ENCODE assay signal across 8 cellular contexts in genomic region chr10:5584895-5585516, GRCh38.
DNase-seq lines count a peak whose midpoint lies in the region; ATAC-seq, FAIRE-seq and TF ChIP-seq lines count a peak whose summit lies in the region.

No MANE protein-coding gene starts in this region.

- peaks cover 23% of the 10 kb centered on the region for H3K4me1 Mint-ChIP-seq in astrocyte (ENCODE audit: low read depth, unreplicated experiment)

- H3K36me3 Mint-ChIP-seq in astrocyte (ENCODE audit: low read depth, unreplicated experiment) = no peaks in the 10 kb centered on the region

- peaks cover 5% of the 10 kb centered on the region for H3K9me3 ChIP-seq in astrocyte (ENCODE audit: insufficient read depth, low read depth, low read length)
- H3K9me3 ChIP-seq in uterus = no peaks in the 10 kb centered on the region

- H3K4me1 ChIP-seq in astrocyte (ENCODE audit: insufficient read depth, low read length) (peaks cover 39% of the 10 kb centered on the region), uterus (no peaks in the 10 kb centered on the region)

- peak; percentile 88 for FAIRE-seq in astrocyte (lab: Jason Lieb, UNC)

- H3K4me3 Mint-ChIP-seq in astrocyte (ENCODE audit: unreplicated experiment) = peak overlapping the region; percentile 8

- H3K9me3 Mint-ChIP-seq in astrocyte (ENCODE audit: unreplicated experiment) = peaks cover 3% of the 10 kb centered on the region

- TF ChIP-seq CTCF in astrocyte (IDR thresholded peaks at IDR 0.05; ENCODE audit: insufficient read depth, low read depth, low read length) (no peak), coronary artery (IDR thresholded peaks at IDR 0.05) (no peak), uterus (IDR thresholded peaks at IDR 0.05) (no peak)

- peak overlapping the region; percentile 87 for H3K27ac Mint-ChIP-seq in astrocyte (ENCODE audit: unreplicated experiment)

- H3K27ac ChIP-seq in astrocyte (ENCODE audit: low read depth, low read length) (peak overlapping the region; percentile 75), coronary artery (no peak overlapping the region), uterus (no peak overlapping the region)

- TF ChIP-seq POLR2A in uterus (IDR thresholded peaks at IDR 0.05) = no peak

- DNase-seq in astrocyte (ENCODE audit: low read depth) = peak; percentile 97
- peak; percentile 85 for DNase-seq in non-pigmented ciliary epithelial cell (ENCODE audit: low read depth)
- no peak for DNase-seq in coronary artery (ENCODE audit: low spot score)
- DNase-seq in pons (ENCODE audit: low spot score) = no peak
- DNase-seq in cardiac septum (ENCODE audit: low spot score) = no peak
- DNase-seq in uterus = no peak

- no peaks in the 10 kb centered on the region for H4K20me1 ChIP-seq in astrocyte (ENCODE audit: insufficient read depth, low read length)

- intact Hi-C loops in cardiac septum (cut with DNase I) (loop anchor here (5.0 kb wide), 1 partner anchor 38 kb away; no protein-coding TSS in a partner anchor), uterus (cut with DNase I; ENCODE audit: low total_unique reads) (no loop called here)

- ATAC-seq in GM18867 (IDR thresholded peaks at IDR 0.05; ENCODE audit: unreplicated experiment) (peak; percentile 79), HG02870 (IDR thresholded peaks at IDR 0.05; ENCODE audit: unreplicated experiment) (peak; percentile 70)

- peaks cover 7% of the 10 kb centered on the region for H3K27me3 Mint-ChIP-seq in astrocyte (ENCODE audit: low read depth, unreplicated experiment)

- H3K4me3 ChIP-seq in astrocyte (ENCODE audit: insufficient read depth, low read depth, low read length) (no peak overlapping the region), coronary artery (no peak overlapping the region), uterus (no peak overlapping the region)

- peak overlapping the region; percentile 24 for H3K4me2 ChIP-seq in astrocyte (ENCODE audit: low read length)

- no peaks in the 10 kb centered on the region for H3K27me3 ChIP-seq in astrocyte (ENCODE audit: insufficient read depth, low read length)
- H3K27me3 ChIP-seq in uterus = no peaks in the 10 kb centered on the region

- H2AFZ ChIP-seq in astrocyte (ENCODE audit: low read depth, low read length) = peak overlapping the region; percentile 31

- H3K36me3 ChIP-seq in astrocyte (ENCODE audit: insufficient read depth, low read length) (no peaks in the 10 kb centered on the region), uterus (no peaks in the 10 kb centered on the region)

- H3K9ac ChIP-seq in astrocyte (ENCODE audit: low read length) = peak overlapping the region; percentile 26

- no peaks in the 10 kb centered on the region for H3K79me2 ChIP-seq in astrocyte (ENCODE audit: insufficient read depth, low read length)

Comparison
In these comparisons a context has a peak if more than half of its experiments do, and no peak if none do; other contexts are left out.
1. DNase-seq: peak in astrocyte (single experiment) and non-pigmented ciliary epithelial cell (single experiment); none in coronary artery (single experiment), pons (single experiment), cardiac septum (single experiment) and uterus (0 of 2).